ENCODE assay signal across 8 cellular contexts in the genomic region with DNA sequence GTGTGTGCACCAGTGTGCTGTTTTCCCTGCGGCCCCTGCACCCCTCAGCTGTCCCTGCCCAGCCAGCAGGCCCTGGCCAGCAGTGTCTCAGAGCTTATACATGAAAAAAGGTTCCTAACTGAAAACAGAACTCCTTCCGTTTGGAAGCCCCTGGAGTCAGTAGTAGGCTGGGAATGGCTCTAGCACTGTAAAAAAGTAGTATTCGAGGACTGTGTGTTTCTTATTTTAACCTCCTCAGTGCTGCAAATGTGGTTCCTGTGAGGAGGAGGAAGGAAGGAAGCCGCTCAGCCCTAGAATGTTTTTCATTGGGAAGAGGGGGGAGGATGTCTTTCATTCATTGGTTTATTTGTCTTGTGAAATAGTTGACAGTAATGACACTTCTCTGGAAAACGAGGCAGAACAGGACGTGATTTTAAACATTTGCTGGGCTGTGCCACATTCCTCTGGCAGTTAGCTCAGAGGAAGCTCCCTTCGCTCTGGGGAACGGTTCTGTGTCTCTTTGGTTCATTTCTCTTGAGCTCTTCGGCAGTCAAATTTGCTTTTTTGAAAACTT.
DNase-seq lines count a peak whose midpoint lies in the region; ATAC-seq and TF ChIP-seq lines count a peak whose summit lies in the region.

No MANE protein-coding gene starts in this region.

- intact Hi-C loops in activated naive CD4-positive, alpha-beta T cell treated with anti-CD3 and anti-CD28 coated beads for 36 hours (cut with micrococcal nuclease) = loop anchor here (1.0 to 5.0 kb wide), 7 partner anchors 10 to 1058 kb away; a partner anchor contains a TSS
- intact Hi-C loops in Panc1 (cut with micrococcal nuclease; ENCODE audit: unreplicated experiment) = loop anchor here (10.0 kb wide), 1 partner anchor 105 kb away; a partner anchor contains a TSS
- intact Hi-C loops in left colon (cut with DNase I, micrococcal nuclease) = no loop called here

- H3K36me3 ChIP-seq in Panc1 (ENCODE audit: control insufficient read depth, insufficient read depth, low read length) (peaks cover 7% of the 10 kb centered on the region), stomach smooth muscle (ENCODE audit: control insufficient read depth in 2 of 2, insufficient read depth in 2 of 2, low read length in 2 of 2) (no peaks in the 10 kb centered on the region)

- H3K9me3 ChIP-seq in Panc1 (ENCODE audit: control insufficient read depth, insufficient read depth, low read depth, low read length) (no peaks in the 10 kb centered on the region), stomach smooth muscle (ENCODE audit: control insufficient read depth in 2 of 2, low read length in 2 of 2) (no peaks in the 10 kb centered on the region)

- H3K4me3 Mint-ChIP-seq in activated naive CD4-positive, alpha-beta T cell treated with anti-CD3 and anti-CD28 coated beads for 36 hours = peak overlapping the region; percentile 87

- in situ Hi-C loops in Panc1 (cut with HindIII; ENCODE audit: low pct_unique_long_range_greater_than_20kb, low sequenced_read_pairs) = no loop called here

- no peaks in the 10 kb centered on the region for H3K27me3 Mint-ChIP-seq in activated naive CD4-positive, alpha-beta T cell treated with anti-CD3 and anti-CD28 coated beads for 36 hours (ENCODE audit: low read depth)

- peak overlapping the region; percentile 51 to 61 for H3K9ac ChIP-seq in stomach smooth muscle (ENCODE audit: low read length in 2 of 2)

- TF ChIP-seq CTCF in Panc1 (IDR thresholded peaks at IDR 0.05) = no peak

- H3K27ac Mint-ChIP-seq in activated naive CD4-positive, alpha-beta T cell treated with anti-CD3 and anti-CD28 coated beads for 36 hours = peak overlapping the region; percentile 99

- H3K36me3 Mint-ChIP-seq in activated naive CD4-positive, alpha-beta T cell treated with anti-CD3 and anti-CD28 coated beads for 36 hours (ENCODE audit: low read depth) = peaks cover 18% of the 10 kb centered on the region

- peaks cover 39% of the 10 kb centered on the region for H3K4me1 ChIP-seq in Panc1 (ENCODE audit: control insufficient read depth, insufficient read depth, low read length)
- peaks cover 51% of the 10 kb centered on the region for H3K4me1 ChIP-seq in stomach smooth muscle (ENCODE audit: control insufficient read depth, insufficient read depth, low read length)

- POLR2A ChIA-PET in Panc1 (lab: Charles Lee) = interaction anchor here (0.6 kb wide), 3 partner anchors 17 to 82 kb away, joined by 5 to 10 read pairs (median 7); no protein-coding TSS in a partner anchor

- H3K4me1 Mint-ChIP-seq in activated naive CD4-positive, alpha-beta T cell treated with anti-CD3 and anti-CD28 coated beads for 36 hours (ENCODE audit: low read depth) = peaks cover 47% of the 10 kb centered on the region

- H3K27ac ChIP-seq in Panc1 (ENCODE audit: low read length) (peak overlapping the region; percentile 95), stomach smooth muscle (ENCODE audit: low read length) (peak overlapping the region; percentile 69)

- peak; percentile 35 for ATAC-seq in Panc1
- ATAC-seq in left colon = peak; percentile 14
- no peak for ATAC-seq in GM18858 (IDR thresholded peaks at IDR 0.05; ENCODE audit: unreplicated experiment)
- no peak for ATAC-seq in HG03135 (IDR thresholded peaks at IDR 0.05; ENCODE audit: unreplicated experiment)

- BruUV-seq in Panc1 (replicated peaks; lab: Mats Ljungman, UMichigan) = TSS peak; percentile 87

- H3K9me3 Mint-ChIP-seq in activated naive CD4-positive, alpha-beta T cell treated with anti-CD3 and anti-CD28 coated beads for 36 hours = no peaks in the 10 kb centered on the region

- H3K27me3 ChIP-seq in Panc1 (ENCODE audit: control insufficient read depth, insufficient read depth, low read length) (no peaks in the 10 kb centered on the region), stomach smooth muscle (ENCODE audit: control insufficient read depth in 1 of 2, insufficient read depth in 2 of 2, low read length in 2 of 2) (no peaks in the 10 kb centered on the region)

- H3K4me3 ChIP-seq in Panc1 (ENCODE audit: low read depth in 2 of 2, low read length in 2 of 2) (peak overlapping the region; percentile 75 to 90), stomach smooth muscle (ENCODE audit: low read length in 2 of 2) (peak overlapping the region; percentile 59 to 79)

- CTCF ChIA-PET in activated naive CD4-positive, alpha-beta T cell treated with anti-CD3 and anti-CD28 coated beads for 36 hours (lab: Charles Lee) = interaction anchor here (0.6 to 7.5 kb wide), 12 partner anchors 13 to 114 kb away, joined by 3 to 68 read pairs (median 4); no protein-coding TSS in a partner anchor
- CTCF ChIA-PET in Panc1 (lab: Charles Lee) = interaction anchor here (0.6 kb wide), 1 partner anchor 94 kb away, joined by 5 read pairs; no protein-coding TSS in a partner anchor

- peak; percentile 49 for DNase-seq in activated naive CD4-positive, alpha-beta T cell treated with anti-CD3 and anti-CD28 coated beads for 36 hours
- DNase-seq in activated naive CD4-positive, alpha-beta T cell (lab: John Stamatoyannopoulos, UW) = no peak
- no peak for DNase-seq in Panc1 (ENCODE audit: low read depth, low spot score)
- DNase-seq in cerebellar cortex (ENCODE audit: low spot score) = peak; percentile 41
- no peak for DNase-seq in left colon

Comparison
In these comparisons a context has a peak if more than half of its experiments do, and no peak if none do; other contexts are left out.
1. DNase-seq: peak in activated naive CD4-positive, alpha-beta T cell treated with anti-CD3 and anti-CD28 coated beads for 36 hours (single experiment) and cerebellar cortex (single experiment); none in activated naive CD4-positive, alpha-beta T cell (0 of 4), Panc1 (single experiment) and left colon (0 of 2).
2. ATAC-seq: peak in Panc1 (single experiment) and left colon (single experiment); none in GM18858 (single experiment) and HG03135 (single experiment).
3. intact Hi-C loops: an anchor here in activated naive CD4-positive, alpha-beta T cell treated with anti-CD3 and anti-CD28 coated beads for 36 hours (1.0 to 5.0 kb wide) and Panc1 (10.0 kb wide); none called in left colon.